Comparison of ENCODE assay signal across 13 cellular contexts in genomic region chr1:162670928-162671663, GRCh38. TPM values are rescaled to one million over a fixed set of nuclear protein-coding genes. Genes with fewer than 3 reads are reported as not detected.
DNase-seq lines count a peak whose midpoint lies in the region; ATAC-seq and TF ChIP-seq lines count a peak whose summit lies in the region.
"Had no signal": no experiment of that assay in that cellular context is flagged by ENCODE, and none has a peak within 500 bp of the region (broad histone marks: within the 10 kb centered on the region; RNA-seq: fewer than 3 reads in every experiment).

No MANE protein-coding gene starts in this region.

- H3K27ac ChIP-seq in body of pancreas (no peak overlapping the region), stomach (peak overlapping the region in 4 of 5 donors; percentile 57 to 79 (median 74))
- H3K27ac ChIP-seq: hepatocyte had no signal

- H3K4me1 ChIP-seq in body of pancreas = no peaks in the 10 kb centered on the region
- peaks cover 0 to 40% (median 12%) of the 10 kb centered on the region in 4 donors for H3K4me1 ChIP-seq in stomach

- peak; percentile 90 for DNase-seq in HFFc6
- no peak for DNase-seq in body of pancreas
- peak; percentile 31 for DNase-seq in hepatic stellate cell (ENCODE audit: low spot score)
- no peak for DNase-seq in stomach
- DNase-seq in NCI-H1436 treated with DMSO at 0.1 percent for 48 hours (lab: John Stamatoyannopoulos, UW) = no peak
- no peak for DNase-seq in effector CD8-positive, alpha-beta T cell (lab: John Stamatoyannopoulos, UW)
- no peak for DNase-seq in KBM-7
- DNase-seq: activated T-cell treated with anti-CD3 and anti-CD28 coated beads, Interleukin-2, amount 50 U/mL, for 4 hours; Calu3; NCI-H2081; stimulated activated naive CD4-positive, alpha-beta T cell treated with Interleukin-2 at 50 U/mL for 16 hours had no signal

- peak overlapping the region; percentile 33 for H3K4me3 Mint-ChIP-seq in HFFc6
- H3K4me3 Mint-ChIP-seq: activated T-cell treated with anti-CD3 and anti-CD28 coated beads, Interleukin-2, amount 50 U/mL, for 4 hours had no signal

- H3K9me3 ChIP-seq in body of pancreas (no peaks in the 10 kb centered on the region), stomach (no peaks in the 10 kb centered on the region)

- peak; percentile 52 for ATAC-seq in body of pancreas
- no peak for ATAC-seq in GM18870 (IDR thresholded peaks at IDR 0.05; ENCODE audit: unreplicated experiment)
- ATAC-seq: activated T-cell treated with anti-CD3 and anti-CD28 coated beads, Interleukin-2, amount 50 U/mL, for 4 hours had no signal

- peak; percentile 60 for TF ChIP-seq EP300 in stomach (IDR thresholded peaks at IDR 0.05)

- TF ChIP-seq CTCF in HFFc6 (IDR thresholded peaks at IDR 0.05) (no peak), body of pancreas (IDR thresholded peaks at IDR 0.05) (no peak), stomach (IDR thresholded peaks at IDR 0.05) (no peak)

- peaks cover 6% of the 10 kb centered on the region for H3K27me3 Mint-ChIP-seq in HFFc6 (ENCODE audit: insufficient read depth)

- H3K27me3 ChIP-seq in body of pancreas (no peaks in the 10 kb centered on the region), stomach (no peaks in the 10 kb centered on the region)
- H3K27me3 ChIP-seq: hepatocyte had no signal

- peaks cover 92% of the 10 kb centered on the region for H3K4me1 Mint-ChIP-seq in HFFc6 (ENCODE audit: low read depth)

- intact Hi-C loops in body of pancreas (cut with DNase I) = no loop called here
- intact Hi-C loops in stomach (cut with DNase I; ENCODE audit: low total_unique reads) = no loop called here

- H3K36me3 ChIP-seq in body of pancreas (replicated peaks in 1 of 2; ENCODE audit: insufficient read depth in 1 of 2, low read depth in 2 of 2) = no peaks in the 10 kb centered on the region
- H3K36me3 ChIP-seq in stomach = no peaks in the 10 kb centered on the region

- H3K27ac Mint-ChIP-seq in HFFc6 = peak overlapping the region; percentile 89

- H3K9me3 Mint-ChIP-seq in HFFc6 = no peaks in the 10 kb centered on the region
- H3K9me3 Mint-ChIP-seq: activated T-cell treated with anti-CD3 and anti-CD28 coated beads, Interleukin-2, amount 50 U/mL, for 4 hours had no signal

- peaks cover 50% of the 10 kb centered on the region for H3K36me3 Mint-ChIP-seq in HFFc6 (ENCODE audit: low read depth)

- WGBS in body of pancreas, 2 donors = 73 to 80% methylated on average over 8 of the region's 8 CpGs
- 75 to 82% (median 80%) methylated on average over 7 to 8 of the region's 8 CpGs for WGBS in stomach, 5 donors

- in situ Hi-C loops in KBM-7 (cut with MboI; ENCODE audit: low pct_unique_long_range_greater_than_20kb, low sequenced_read_pairs) = no loop called here

- no peak for TF ChIP-seq POLR2A in body of pancreas (IDR thresholded peaks at IDR 0.05)
- no peak for TF ChIP-seq POLR2A in stomach (IDR thresholded peaks at IDR 0.05)

- no peak overlapping the region for H3K4me3 ChIP-seq in body of pancreas
- H3K4me3 ChIP-seq in stomach = no peak overlapping the region
- H3K4me3 ChIP-seq: hepatocyte had no signal

RNA-seq across cellular contexts. Expression of gene DDR2, which starts 38.8 kb away (rescaled TPM):
- total RNA-seq in HFFc6 (2021; fragmentation: NEBNext Ultra II Directional; extraction: Animal tissue kit (Norgen Biotek cat#: 25700)) = 100 to 1,000 TPM; 154 to 218 (median 187) TPM
- total RNA-seq in body of pancreas (10 to 100 TPM in 1 of 2 donors, 1 to 10 TPM in 1; 7.8 to 20.8 TPM), stomach (100 to 1,000 TPM in 1 of 5 donors, 10 to 100 TPM in 4; 17.7 to 117 (median 50.8) TPM)
- 10 to 100 TPM in 2 of 3 donors, 1 to 10 TPM in 1; 6.8 to 20.5 (median 18.6) TPM for polyA plus RNA-seq in stomach

Comparison
In these comparisons a context has a peak if more than half of its experiments do, and no peak if none do; other contexts are left out.
1. DNase-seq: peak in HFFc6 (single experiment) and hepatic stellate cell (single experiment); none in body of pancreas (0 of 4), stomach (single experiment), NCI-H1436 treated with DMSO at 0.1 percent for 48 hours (single experiment), effector CD8-positive, alpha-beta T cell (single experiment) and KBM-7 (single experiment).
2. H3K27ac ChIP-seq: peak in stomach (4 of 5); none in body of pancreas (0 of 4).